In genomic region chr9:95024097-95024671, GRCh38 we compare ENCODE assay signal across 1 cellular context.
TF ChIP-seq lines count a peak whose summit lies in the region.

No MANE protein-coding gene starts in this region.

TF ChIP-seq in HepG2, 621 proteins besides CTCF, POLR2A, EP300 and RAD21 (continued from another document and continues in another):
- TF ChIP-seq HNF1A (IDR thresholded peaks at IDR 0.05; ENCODE audit: low read depth) (0 out of 2 replicates have a peak, but pooled peaks have one; percentile 5), HNF1A (CRISPR knock-in tag; IDR thresholded peaks at IDR 0.05; ENCODE audit: borderline replicate concordance) (no peak), SETDB1 (CRISPR knock-in tag; IDR thresholded peaks at IDR 0.05; ENCODE audit: borderline replicate concordance) (no peak), ZNF530 (CRISPR knock-in tag; IDR thresholded peaks at IDR 0.05; ENCODE audit: low read depth) (no peak), FOXK1 (CRISPR knock-in tag; IDR thresholded peaks at IDR 0.05; ENCODE audit: borderline replicate concordance, low read depth) (peak; percentile 66; the same call in 1 of the 2 replicates), DNMT1 (CRISPR knock-in tag; IDR thresholded peaks at IDR 0.05) (no peak), FOXA3 (CRISPR knock-in tag; IDR thresholded peaks at IDR 0.05) (peak; percentile 69), ARID5B (CRISPR knock-in tag; IDR thresholded peaks at IDR 0.05) (peak; percentile 68), MATR3 (CRISPR knock-in tag; IDR thresholded peaks at IDR 0.05) (no peak), PREB (CRISPR knock-in tag; IDR thresholded peaks at IDR 0.05) (no peak), EZH2 (conservative IDR thresholded peaks at IDR 0.05; ENCODE audit: low read depth, low read length) (no peak), HNRNPUL1 (IDR thresholded peaks at IDR 0.05; ENCODE audit: low read depth, low read length) (no peak), ZBTB42 (CRISPR knock-in tag; IDR thresholded peaks at IDR 0.05) (no peak), ZNF557 (CRISPR knock-in tag; IDR thresholded peaks at IDR 0.05) (no peak), ZFP36L2 (CRISPR knock-in tag; IDR thresholded peaks at IDR 0.05) (no peak), PLRG1 (conservative IDR thresholded peaks at IDR 0.05) (no peak), KDM6A (CRISPR knock-in tag; IDR thresholded peaks at IDR 0.05; ENCODE audit: low read depth) (peak; percentile 59), ESRRA (CRISPR knock-in tag; IDR thresholded peaks at IDR 0.05; ENCODE audit: low read depth) (no peak), SKI (IDR thresholded peaks at IDR 0.05; ENCODE audit: partially characterized antibody) (no peak), RNF219 (CRISPR knock-in tag; IDR thresholded peaks at IDR 0.05) (no peak), ZNF646 (CRISPR knock-in tag; IDR thresholded peaks at IDR 0.05) (no peak), SMAD3 (CRISPR knock-in tag; IDR thresholded peaks at IDR 0.05) (no peak), ZNF441 (CRISPR knock-in tag; IDR thresholded peaks at IDR 0.05; ENCODE audit: borderline replicate concordance) (0 out of 2 replicates have a peak, but pooled peaks have one; percentile 43), ZNF83 (CRISPR knock-in tag; IDR thresholded peaks at IDR 0.05; ENCODE audit: borderline replicate concordance) (peak; percentile 51; the same call in 1 of the 2 replicates), RXRB (CRISPR knock-in tag; IDR thresholded peaks at IDR 0.05; ENCODE audit: borderline replicate concordance) (peak; percentile 43; the same call in 1 of the 2 replicates), SIN3B (IDR thresholded peaks at IDR 0.05; ENCODE audit: low read length) (no peak), ZMYM2 (CRISPR knock-in tag; IDR thresholded peaks at IDR 0.05) (no peak), MXD1 (CRISPR knock-in tag; IDR thresholded peaks at IDR 0.05) (no peak), NPAS2 (CRISPR knock-in tag; IDR thresholded peaks at IDR 0.05; ENCODE audit: borderline replicate concordance) (no peak), ZFP37 (CRISPR knock-in tag; IDR thresholded peaks at IDR 0.05; ENCODE audit: borderline replicate concordance) (peak; percentile 53; the same call in 1 of the 2 replicates), IKZF1 (IDR thresholded peaks at IDR 0.05) (no peak), ZNF232 (CRISPR knock-in tag; IDR thresholded peaks at IDR 0.05; ENCODE audit: borderline replicate concordance) (no peak), SIN3A (IDR thresholded peaks at IDR 0.05; ENCODE audit: borderline replicate concordance, low read depth, low read length) (no peak), ZNF101 (CRISPR knock-in tag; IDR thresholded peaks at IDR 0.05; ENCODE audit: borderline replicate concordance, low read depth) (no peak), TOPORS (CRISPR knock-in tag; IDR thresholded peaks at IDR 0.05) (no peak), ZNF256 (CRISPR knock-in tag; conservative IDR thresholded peaks at IDR 0.05) (no peak), ZNF543 (CRISPR knock-in tag; IDR thresholded peaks at IDR 0.05) (no peak), SMARCC2 (IDR thresholded peaks at IDR 0.05) (no peak), THAP9 (CRISPR knock-in tag; IDR thresholded peaks at IDR 0.05; ENCODE audit: borderline replicate concordance) (no peak), NFKBIZ (CRISPR knock-in tag; IDR thresholded peaks at IDR 0.05) (0 out of 2 replicates have a peak, but pooled peaks have one; percentile 35)
